ENCODE assay signal across 1 cellular context in the genomic region with DNA sequence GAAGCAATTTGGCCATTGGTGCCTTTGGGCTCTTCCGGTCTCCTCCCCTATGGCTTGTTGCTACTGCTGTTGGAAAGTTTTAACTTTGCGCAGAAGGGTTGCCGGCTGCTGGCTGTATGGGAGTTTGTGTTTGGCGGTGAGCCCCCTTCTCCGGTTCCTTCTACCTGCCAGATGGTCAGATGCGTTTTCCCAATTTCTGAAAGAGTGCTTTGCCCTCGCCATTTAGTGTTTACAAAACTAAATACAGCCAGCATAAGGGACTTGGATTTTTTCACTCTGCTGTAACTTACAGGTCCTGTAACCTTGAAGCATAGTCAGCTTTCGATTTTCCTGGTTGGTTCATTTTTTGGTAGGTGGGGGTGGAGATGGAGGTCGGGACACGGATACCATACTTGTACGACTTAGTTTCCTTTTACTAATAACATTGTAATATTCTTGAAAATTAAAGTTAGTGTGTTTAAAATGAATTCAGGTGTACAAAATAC.
TF ChIP-seq lines count a peak whose summit lies in the region.

No MANE protein-coding gene starts in this region.

TF ChIP-seq in SK-N-SH, 30 proteins besides CTCF, POLR2A, EP300 and RAD21 (continued from another document):
- TF ChIP-seq TAF1 (IDR thresholded peaks at IDR 0.05; ENCODE audit: borderline replicate concordance, low read depth, low read length) (peak; percentile 77), ELF1 (IDR thresholded peaks at IDR 0.05) (peak; percentile 54; the same call in 1 of the 2 replicates), FOSL2 (IDR thresholded peaks at IDR 0.05; ENCODE audit: borderline replicate concordance, low read depth) (no peak), MEF2A (IDR thresholded peaks at IDR 0.05; ENCODE audit: borderline replicate concordance, low read depth) (no peak), GATA2 (CRISPR knock-in tag; IDR thresholded peaks at IDR 0.05) (no peak), FOXM1 (IDR thresholded peaks at IDR 0.05; ENCODE audit: low read depth) (no peak), RFX5 (IDR thresholded peaks at IDR 0.05; ENCODE audit: low read length) (peak; percentile 67), SIN3A (IDR thresholded peaks at IDR 0.05; ENCODE audit: borderline replicate concordance, low read depth, low read length) (peak; percentile 78; the same call in 1 of the 2 replicates), POLR2AphosphoS5 (IDR thresholded peaks at IDR 0.05; ENCODE audit: low read depth, low read length) (0 out of 2 replicates have a peak, but pooled peaks have one; percentile 9), NRF1 (IDR thresholded peaks at IDR 0.05; ENCODE audit: low read depth, low read length) (no peak)
- TF ChIP-seq, protein P1, sequence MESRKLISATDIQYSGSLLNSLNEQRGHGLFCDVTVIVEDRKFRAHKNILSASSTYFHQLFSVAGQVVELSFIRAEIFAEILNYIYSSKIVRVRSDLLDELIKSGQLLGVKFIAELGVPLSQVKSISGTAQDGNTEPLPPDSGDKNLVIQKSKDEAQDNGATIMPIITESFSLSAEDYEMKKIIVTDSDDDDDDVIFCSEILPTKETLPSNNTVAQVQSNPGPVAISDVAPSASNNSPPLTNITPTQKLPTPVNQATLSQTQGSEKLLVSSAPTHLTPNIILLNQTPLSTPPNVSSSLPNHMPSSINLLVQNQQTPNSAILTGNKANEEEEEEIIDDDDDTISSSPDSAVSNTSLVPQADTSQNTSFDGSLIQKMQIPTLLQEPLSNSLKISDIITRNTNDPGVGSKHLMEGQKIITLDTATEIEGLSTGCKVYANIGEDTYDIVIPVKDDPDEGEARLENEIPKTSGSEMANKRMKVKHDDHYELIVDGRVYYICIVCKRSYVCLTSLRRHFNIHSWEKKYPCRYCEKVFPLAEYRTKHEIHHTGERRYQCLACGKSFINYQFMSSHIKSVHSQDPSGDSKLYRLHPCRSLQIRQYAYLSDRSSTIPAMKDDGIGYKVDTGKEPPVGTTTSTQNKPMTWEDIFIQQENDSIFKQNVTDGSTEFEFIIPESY (IDR thresholded peaks at IDR 0.05; ENCODE audit: borderline replicate concordance, low read depth), result no peak
- TF ChIP-seq, protein P2, sequence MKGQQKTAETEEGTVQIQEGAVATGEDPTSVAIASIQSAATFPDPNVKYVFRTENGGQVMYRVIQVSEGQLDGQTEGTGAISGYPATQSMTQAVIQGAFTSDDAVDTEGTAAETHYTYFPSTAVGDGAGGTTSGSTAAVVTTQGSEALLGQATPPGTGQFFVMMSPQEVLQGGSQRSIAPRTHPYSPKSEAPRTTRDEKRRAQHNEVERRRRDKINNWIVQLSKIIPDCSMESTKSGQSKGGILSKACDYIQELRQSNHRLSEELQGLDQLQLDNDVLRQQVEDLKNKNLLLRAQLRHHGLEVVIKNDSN (IDR thresholded peaks at IDR 0.05; ENCODE audit: borderline replicate concordance, low read depth), result no peak
- TF ChIP-seq, protein P3, sequence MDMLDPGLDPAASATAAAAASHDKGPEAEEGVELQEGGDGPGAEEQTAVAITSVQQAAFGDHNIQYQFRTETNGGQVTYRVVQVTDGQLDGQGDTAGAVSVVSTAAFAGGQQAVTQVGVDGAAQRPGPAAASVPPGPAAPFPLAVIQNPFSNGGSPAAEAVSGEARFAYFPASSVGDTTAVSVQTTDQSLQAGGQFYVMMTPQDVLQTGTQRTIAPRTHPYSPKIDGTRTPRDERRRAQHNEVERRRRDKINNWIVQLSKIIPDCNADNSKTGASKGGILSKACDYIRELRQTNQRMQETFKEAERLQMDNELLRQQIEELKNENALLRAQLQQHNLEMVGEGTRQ (IDR thresholded peaks at IDR 0.05; ENCODE audit: borderline replicate concordance, low read depth, low read length), result no peak
- TF ChIP-seq, protein P4, sequence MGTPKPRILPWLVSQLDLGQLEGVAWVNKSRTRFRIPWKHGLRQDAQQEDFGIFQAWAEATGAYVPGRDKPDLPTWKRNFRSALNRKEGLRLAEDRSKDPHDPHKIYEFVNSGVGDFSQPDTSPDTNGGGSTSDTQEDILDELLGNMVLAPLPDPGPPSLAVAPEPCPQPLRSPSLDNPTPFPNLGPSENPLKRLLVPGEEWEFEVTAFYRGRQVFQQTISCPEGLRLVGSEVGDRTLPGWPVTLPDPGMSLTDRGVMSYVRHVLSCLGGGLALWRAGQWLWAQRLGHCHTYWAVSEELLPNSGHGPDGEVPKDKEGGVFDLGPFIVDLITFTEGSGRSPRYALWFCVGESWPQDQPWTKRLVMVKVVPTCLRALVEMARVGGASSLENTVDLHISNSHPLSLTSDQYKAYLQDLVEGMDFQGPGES (IDR thresholded peaks at IDR 0.05; ENCODE audit: low read depth, low read length), result no peak
- TF ChIP-seq, protein P5, sequence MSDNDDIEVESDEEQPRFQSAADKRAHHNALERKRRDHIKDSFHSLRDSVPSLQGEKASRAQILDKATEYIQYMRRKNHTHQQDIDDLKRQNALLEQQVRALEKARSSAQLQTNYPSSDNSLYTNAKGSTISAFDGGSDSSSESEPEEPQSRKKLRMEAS (IDR thresholded peaks at IDR 0.05; ENCODE audit: low read depth), result no peak
